In genomic region chr9:113409883-113410206, GRCh38 we compare ENCODE assay signal across 8 cellular contexts. TPM values are rescaled to one million over a fixed set of nuclear protein-coding genes. Genes with fewer than 3 reads are reported as not detected.
DNase-seq lines count a peak whose midpoint lies in the region; ATAC-seq and TF ChIP-seq lines count a peak whose summit lies in the region.

No MANE protein-coding gene starts in this region.

- POLR2A ChIA-PET in naive thymus-derived CD8-positive, alpha-beta T cell (lab: Charles Lee) = interaction anchor here (0.7 to 2.8 kb wide), 25 partner anchors 10 to 1077 kb away, joined by 3 to 62 read pairs (median 4); partner anchors contain the start of genes ALAD, BSPRY, CDC26 and HDHD3

- H3K4me3 Mint-ChIP-seq in chondrocyte (ENCODE audit: unreplicated experiment) = peak overlapping the region; percentile 94
- peak overlapping the region; percentile 94 to 99 (median 96) for H3K4me3 Mint-ChIP-seq in naive thymus-derived CD8-positive, alpha-beta T cell

- H3K27ac ChIP-seq in HUES64 (ENCODE audit: low read depth, low read length) = peak overlapping the region; percentile 98

- peak overlapping the region; percentile 99 for H3K27ac Mint-ChIP-seq in chondrocyte (ENCODE audit: unreplicated experiment)
- H3K27ac Mint-ChIP-seq in naive thymus-derived CD8-positive, alpha-beta T cell = peak overlapping the region; percentile 98 to 100 (median 99)

- H3K9me3 ChIP-seq in HUES64 (ENCODE audit: insufficient read depth, low read depth, low read length) = no peaks in the 10 kb centered on the region

- H3K27me3 Mint-ChIP-seq in chondrocyte (ENCODE audit: low read depth) = no peaks in the 10 kb centered on the region
- H3K27me3 Mint-ChIP-seq in naive thymus-derived CD8-positive, alpha-beta T cell = peaks cover 0 to 3% (median 0%) of the 10 kb centered on the region in 5 donors

- peaks cover 7% of the 10 kb centered on the region for H3K36me3 Mint-ChIP-seq in chondrocyte (ENCODE audit: low read depth)
- H3K36me3 Mint-ChIP-seq in naive thymus-derived CD8-positive, alpha-beta T cell = peaks cover 0 to 30% (median 4%) of the 10 kb centered on the region in 3 donors

- H3K9me3 Mint-ChIP-seq in chondrocyte (ENCODE audit: low read depth) = no peaks in the 10 kb centered on the region
- no peaks in the 10 kb centered on the region for H3K9me3 Mint-ChIP-seq in naive thymus-derived CD8-positive, alpha-beta T cell

- TF ChIP-seq CTCF in chondrocyte (IDR thresholded peaks at IDR 0.05) = no peak

- H3K36me3 ChIP-seq in HUES64 (ENCODE audit: insufficient read depth, low read length) = peaks cover 26% of the 10 kb centered on the region

- DNase-seq in chondrocyte (ENCODE audit: low spot score) = no peak
- no peak for DNase-seq in naive thymus-derived CD8-positive, alpha-beta T cell
- no peak for DNase-seq in SKM-1 treated with dmso at 0.1 percent for 144 hours (lab: John Stamatoyannopoulos, UW; ENCODE audit: unreplicated experiment)
- no peak for DNase-seq in NCI-H524 (lab: John Stamatoyannopoulos, UW)
- DNase-seq in NOMO-1 (lab: John Stamatoyannopoulos, UW; ENCODE audit: unreplicated experiment in 2 of 2) = no peak
- DNase-seq in NCI-H526 treated with DMSO at 0.1 percent for 48 hours (lab: John Stamatoyannopoulos, UW) = no peak

- ATAC-seq in GM19452 (IDR thresholded peaks at IDR 0.05; ENCODE audit: unreplicated experiment) = peak; percentile 4
- ATAC-seq in naive thymus-derived CD8-positive, alpha-beta T cell = no peak

- peaks cover 17% of the 10 kb centered on the region for H3K4me1 Mint-ChIP-seq in chondrocyte (ENCODE audit: low read depth)
- H3K4me1 Mint-ChIP-seq in naive thymus-derived CD8-positive, alpha-beta T cell = peaks cover 20 to 41% (median 36%) of the 10 kb centered on the region in 4 donors

- under 1% methylated on average over 20 of the region's 20 CpGs for WGBS in HUES64

- 0 out of 2 replicates have a peak, but pooled peaks cover 8% of the 10 kb centered on the region for H3K4me1 ChIP-seq in HUES64 (ENCODE audit: insufficient read depth, low read length)

- H3K4me3 ChIP-seq in HUES64 (ENCODE audit: low read length) = peak overlapping the region; percentile 99

- H3K9ac ChIP-seq in HUES64 (ENCODE audit: low read depth, low read length) = peak overlapping the region; percentile 98

- H3K27me3 ChIP-seq in HUES64 (ENCODE audit: insufficient read depth, low read length) = no peaks in the 10 kb centered on the region

RNA-seq across cellular contexts. Expression of gene POLE3, which starts 0.6 kb away (rescaled TPM):
- 77.1 TPM for polyA plus RNA-seq in HUES64 (2013, experiment 1 of 2)
- polyA plus RNA-seq in HUES64 (2013, experiment 2 of 2) = 71.5 TPM
- total RNA-seq in chondrocyte = 28.4 to 41.7 TPM (median 29.5 TPM) in 3 replicates
- total RNA-seq in naive thymus-derived CD8-positive, alpha-beta T cell = 10 to 100 TPM; 59.5 to 64.2 TPM
- polyA plus RNA-seq in naive thymus-derived CD8-positive, alpha-beta T cell = 100 to 1,000 TPM; 116 to 138 (median 125) TPM

RNA-seq across cellular contexts. Expression of gene C9orf43, which starts 0.7 kb away (rescaled TPM):
- polyA plus RNA-seq in HUES64 (2013, experiment 1 of 2) = 0.45 TPM
- polyA plus RNA-seq in HUES64 (2013, experiment 2 of 2) = 0.44 TPM
- total RNA-seq in chondrocyte = 0.19 to 0.37 TPM in 2 of 3 replicates, not detected in the other
- total RNA-seq in naive thymus-derived CD8-positive, alpha-beta T cell = 1 to 10 TPM; 1.1 to 1.2 TPM
- polyA plus RNA-seq in naive thymus-derived CD8-positive, alpha-beta T cell = under 1 TPM in 2 of 3 donors, not detected in 1; 0.55 to 0.81 TPM

RNA-seq across cellular contexts. Expression of gene ALAD, which starts 8.8 kb away (rescaled TPM):
- polyA plus RNA-seq in HUES64 (2013, experiment 1 of 2) = 7.9 TPM
- polyA plus RNA-seq in HUES64 (2013, experiment 2 of 2) = 12.4 TPM
- total RNA-seq in chondrocyte = 21.8 to 33.0 TPM (median 22.6 TPM) in 3 replicates
- 10 to 100 TPM; 45.7 to 47.1 TPM for total RNA-seq in naive thymus-derived CD8-positive, alpha-beta T cell
- 10 to 100 TPM; 19.2 to 29.4 (median 21.2) TPM for polyA plus RNA-seq in naive thymus-derived CD8-positive, alpha-beta T cell

RNA-seq across cellular contexts. Expression of gene HDHD3, which starts 33.1 kb away (rescaled TPM):
- polyA plus RNA-seq in HUES64 (2013, experiment 1 of 2) = 11.3 TPM
- polyA plus RNA-seq in HUES64 (2013, experiment 2 of 2) = 13.1 TPM
- total RNA-seq in chondrocyte = 9.1 to 10.7 TPM (median 10.2 TPM) in 3 replicates
- total RNA-seq in naive thymus-derived CD8-positive, alpha-beta T cell = 10 to 100 TPM; 26.2 to 26.5 TPM
- polyA plus RNA-seq in naive thymus-derived CD8-positive, alpha-beta T cell = 10 to 100 TPM; 24.1 to 45.2 (median 35.1) TPM

RNA-seq across cellular contexts. Expression of gene RGS3, which starts 53.7 kb away (rescaled TPM):
- 10.6 TPM for polyA plus RNA-seq in HUES64 (2013, experiment 1 of 2)
- 13.5 TPM for polyA plus RNA-seq in HUES64 (2013, experiment 2 of 2)
- 33.8 to 58.2 TPM (median 55.2 TPM) in 3 replicates for total RNA-seq in chondrocyte
- total RNA-seq in naive thymus-derived CD8-positive, alpha-beta T cell = 10 to 100 TPM; 27.8 to 29.5 TPM
- polyA plus RNA-seq in naive thymus-derived CD8-positive, alpha-beta T cell = 10 to 100 TPM; 17.9 to 33.4 (median 26.1) TPM
